ENCODE assay signal across 19 cellular contexts in genomic region chr10:101219137-101219945, GRCh38. TPM values are rescaled to one million over a fixed set of nuclear protein-coding genes. Genes with fewer than 3 reads are reported as not detected.
A peak's percentile ranks its signal among the peaks of the same experiment; 100 is the strongest.
DNase-seq lines count a peak whose midpoint lies in the region; ATAC-seq and TF ChIP-seq lines count a peak whose summit lies in the region.
"Had no signal": no experiment of that assay in that cellular context is flagged by ENCODE, and none has a peak within 500 bp of the region (broad histone marks: within the 10 kb centered on the region; RNA-seq: fewer than 3 reads in every experiment).

No MANE protein-coding gene starts in this region.

- no peak for TF ChIP-seq POLR2A in prostate gland (IDR thresholded peaks at IDR 0.05)

- no peak for ATAC-seq in activated CD4-positive, alpha-beta T cell treated with anti-CD3 and anti-CD28 coated beads for 36 hours
- no peak for ATAC-seq in sciatic nerve
- ATAC-seq: GM12878, Panc1 had no signal

- H3K4me3 Mint-ChIP-seq in activated CD4-positive, alpha-beta T cell treated with anti-CD3 and anti-CD28 coated beads, Interleukin-2, amount 10 ng/mL, durations not matched to agents 24 days and 14 days, result no peak overlapping the region
- no peak overlapping the region for H3K4me3 Mint-ChIP-seq in activated CD4-positive, alpha-beta T cell treated with anti-CD3 and anti-CD28 coated beads for 36 hours
- H3K4me3 Mint-ChIP-seq in IgD-negative memory B cell, result peak overlapping the region in 2 of 4 donors; percentile 32 to 33

- peaks cover 20% of the 10 kb centered on the region for H3K4me1 Mint-ChIP-seq in activated CD4-positive, alpha-beta T cell treated with anti-CD3 and anti-CD28 coated beads, Interleukin-2, amount 10 ng/mL, durations not matched to agents 24 days and 14 days
- H3K4me1 Mint-ChIP-seq in activated CD4-positive, alpha-beta T cell treated with anti-CD3 and anti-CD28 coated beads for 36 hours, result peaks cover 35% of the 10 kb centered on the region
- peaks cover 16 to 23% (median 19%) of the 10 kb centered on the region in 3 donors for H3K4me1 Mint-ChIP-seq in IgD-negative memory B cell

- H3K9me3 ChIP-seq in iPS-15b (ENCODE audit: control insufficient read depth, insufficient read depth, low read length) (no peaks in the 10 kb centered on the region), prostate gland (no peaks in the 10 kb centered on the region)
- H3K9me3 ChIP-seq: MG63 had no signal

- H3K36me3 Mint-ChIP-seq in activated CD4-positive, alpha-beta T cell treated with anti-CD3 and anti-CD28 coated beads, Interleukin-2, amount 10 ng/mL, durations not matched to agents 24 days and 14 days (ENCODE audit: low read depth), result peaks cover 4% of the 10 kb centered on the region
- no peaks in the 10 kb centered on the region for H3K36me3 Mint-ChIP-seq in activated CD4-positive, alpha-beta T cell treated with anti-CD3 and anti-CD28 coated beads for 36 hours (ENCODE audit: low read depth)
- H3K36me3 Mint-ChIP-seq in IgD-negative memory B cell, result no peaks in the 10 kb centered on the region
- H3K36me3 Mint-ChIP-seq: CD4-positive, CD25-positive, alpha-beta regulatory T cell had no signal

- H3K27ac Mint-ChIP-seq in activated CD4-positive, alpha-beta T cell treated with anti-CD3 and anti-CD28 coated beads, Interleukin-2, amount 10 ng/mL, durations not matched to agents 24 days and 14 days, result peak overlapping the region; percentile 19
- H3K27ac Mint-ChIP-seq in activated CD4-positive, alpha-beta T cell treated with anti-CD3 and anti-CD28 coated beads for 36 hours, result no peak overlapping the region
- peak overlapping the region; percentile 35 to 80 (median 61) for H3K27ac Mint-ChIP-seq in IgD-negative memory B cell

- H3K9me3 Mint-ChIP-seq in activated CD4-positive, alpha-beta T cell treated with anti-CD3 and anti-CD28 coated beads, Interleukin-2, amount 10 ng/mL, durations not matched to agents 24 days and 14 days, result no peaks in the 10 kb centered on the region
- no peaks in the 10 kb centered on the region for H3K9me3 Mint-ChIP-seq in activated CD4-positive, alpha-beta T cell treated with anti-CD3 and anti-CD28 coated beads for 36 hours (ENCODE audit: low read depth)
- H3K9me3 Mint-ChIP-seq in IgD-negative memory B cell, result peaks cover 0 to 5% (median 0%) of the 10 kb centered on the region in 3 donors

- peaks cover 89% of the 10 kb centered on the region for H3K27me3 Mint-ChIP-seq in activated CD4-positive, alpha-beta T cell treated with anti-CD3 and anti-CD28 coated beads, Interleukin-2, amount 10 ng/mL, durations not matched to agents 24 days and 14 days
- peaks cover 84% of the 10 kb centered on the region for H3K27me3 Mint-ChIP-seq in activated CD4-positive, alpha-beta T cell treated with anti-CD3 and anti-CD28 coated beads for 36 hours
- peaks cover 79% of the 10 kb centered on the region for H3K27me3 Mint-ChIP-seq in IgD-negative memory B cell

- DNase-seq in activated CD4-positive, alpha-beta T cell treated with anti-CD3 and anti-CD28 coated beads, Interleukin-2, amount 10 ng/mL, durations not matched to agents 24 days and 14 days, result no peak
- no peak for DNase-seq in activated CD4-positive, alpha-beta T cell treated with anti-CD3 and anti-CD28 coated beads for 36 hours
- DNase-seq in prostate gland (ENCODE audit: low spot score) (peak; percentile 48), NCI-H1694 treated with DMSO at 0.1 percent for 48 hours (lab: John Stamatoyannopoulos, UW) (no peak), sciatic nerve (ENCODE audit: low spot score) (no peak), T1000 (lab: John Stamatoyannopoulos, UW) (no peak)
- DNase-seq: GDM1, KBM-7, MG63, NCI-H2029 treated with DMSO at 0.1 percent for 48 hours, NCI-H446 treated with DMSO at 0.1 percent for 48 hours, SHP77 treated with DMSO at 0.1 percent for 48 hours had no signal

- H3K27me3 ChIP-seq in iPS-15b (ENCODE audit: control insufficient read depth, insufficient read depth, low read length) (peaks cover 100% of the 10 kb centered on the region), prostate gland (replicated peaks; ENCODE audit: insufficient read depth) (peaks cover 81% of the 10 kb centered on the region)
- H3K27me3 ChIP-seq: MG63 had no signal

- intact Hi-C loops in activated CD4-positive, alpha-beta T cell treated with anti-CD3 and anti-CD28 coated beads, Interleukin-2, amount 10 ng/mL, durations not matched to agents 24 days and 14 days (cut with micrococcal nuclease), result loop anchor here (5.0 to 10.0 kb wide), 3 partner anchors 175 to 1687 kb away; partner anchors contain the start of gene NKX2-3
- intact Hi-C loops in activated CD4-positive, alpha-beta T cell treated with anti-CD3 and anti-CD28 coated beads for 36 hours (cut with DNase I, micrococcal nuclease), result loop anchor here (2.0 kb wide), 2 partner anchors 17 to 85 kb away; no protein-coding TSS in a partner anchor
- intact Hi-C loops in prostate gland (cut with DNase I), result loop anchor here (5.0 kb wide), 2 partner anchors 73 to 233 kb away; no protein-coding TSS in a partner anchor
- intact Hi-C loops in sciatic nerve (cut with DNase I), result no loop called here

- POLR2A ChIA-PET in activated CD4-positive, alpha-beta T cell treated with anti-CD3 and anti-CD28 coated beads for 36 hours (lab: Charles Lee), result no interaction called here

- CTCF ChIA-PET in activated CD4-positive, alpha-beta T cell treated with anti-CD3 and anti-CD28 coated beads for 36 hours (lab: Charles Lee), result interaction anchor here (1.0 to 3.0 kb wide), 6 partner anchors 8 to 85 kb away, joined by 3 to 17 read pairs (median 6); no protein-coding TSS in a partner anchor

- H3K36me3 ChIP-seq in iPS-15b (ENCODE audit: control insufficient read depth, insufficient read depth, low read length), result no peaks in the 10 kb centered on the region
- no peaks in the 10 kb centered on the region for H3K36me3 ChIP-seq in prostate gland
- H3K36me3 ChIP-seq: BLaER1, MG63 had no signal

- 20% methylated on average over 26 of the region's 26 CpGs for WGBS in prostate gland

- H3K4me1 ChIP-seq in iPS-15b (ENCODE audit: control insufficient read depth, insufficient read depth, low read length), result peaks cover 7% of the 10 kb centered on the region
- no peaks in the 10 kb centered on the region for H3K4me1 ChIP-seq in prostate gland (replicated peaks)

- no peak overlapping the region for H3K9ac ChIP-seq in iPS-15b (ENCODE audit: low read depth, low read length)
- H3K9ac ChIP-seq: BLaER1 had no signal

- no peak overlapping the region for H3K27ac ChIP-seq in prostate gland
- H3K27ac ChIP-seq: BLaER1 had no signal

- H3K4me3 ChIP-seq in iPS-15b (ENCODE audit: low read depth, low read length), result peak overlapping the region; percentile 18
- no peak overlapping the region for H3K4me3 ChIP-seq in prostate gland
- H3K4me3 ChIP-seq: BLaER1, GM12878, MG63 had no signal

- TF ChIP-seq CTCF in prostate gland (IDR thresholded peaks at IDR 0.05), result no peak

RNA-seq across cellular contexts. Expression of gene LBX1, which starts 9.9 kb away (rescaled TPM):
- total RNA-seq in activated CD4-positive, alpha-beta T cell treated with anti-CD3 and anti-CD28 coated beads, Interleukin-2, amount 10 ng/mL, durations not matched to agents 24 days and 14 days, result not detected in 2 replicates
- not detected for total RNA-seq in activated CD4-positive, alpha-beta T cell treated with anti-CD3 and anti-CD28 coated beads for 36 hours
- polyA plus RNA-seq in IgD-negative memory B cell, result not detected
- total RNA-seq in prostate gland, result not detected
- total RNA-seq in sciatic nerve, result not detected
- total RNA-seq: CD4-positive, CD25-positive, alpha-beta regulatory T cell; GM12878 had no signal
- polyA plus RNA-seq: AG04450; CD4-positive, CD25-positive, alpha-beta regulatory T cell; GM12878 had no signal
